ENCODE assay signal across 8 cellular contexts in the genomic region with DNA sequence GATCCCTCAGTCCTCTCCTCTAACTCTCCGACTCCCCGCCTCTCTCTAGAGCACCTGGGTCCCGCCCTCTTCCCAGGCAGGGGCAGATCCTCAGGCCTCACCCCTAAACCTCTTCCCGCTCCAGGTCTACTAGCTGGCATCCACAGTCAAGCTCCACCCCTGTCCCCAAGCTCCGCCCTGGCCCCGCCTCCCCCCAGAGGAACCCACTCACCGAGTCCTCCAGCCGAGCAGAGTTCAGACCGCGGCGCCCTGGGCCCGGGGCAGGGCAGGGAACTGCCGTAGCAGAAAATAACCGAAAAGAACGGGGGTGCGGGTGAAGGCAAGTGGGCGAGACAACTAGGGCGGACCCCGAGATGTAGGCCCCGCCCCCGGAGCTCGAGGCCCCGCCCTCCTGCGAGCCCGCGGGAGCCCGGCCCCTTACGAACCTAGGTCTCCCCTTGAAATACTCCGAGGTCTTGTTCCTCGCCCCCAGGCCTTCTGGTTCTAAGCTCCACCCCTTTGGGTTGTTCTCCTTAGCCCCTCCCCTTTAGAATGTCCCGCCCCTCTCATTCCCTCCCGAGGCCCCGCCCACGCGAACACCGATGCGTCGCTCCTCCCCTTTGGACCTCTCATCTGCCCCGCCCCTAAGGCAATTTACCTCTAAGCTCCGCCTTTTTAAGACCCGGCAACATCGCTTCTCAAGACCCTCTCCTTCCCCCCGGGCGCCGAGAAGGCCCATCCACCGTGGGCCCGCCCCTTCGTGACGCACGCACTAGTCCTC. TPM values are rescaled to one million over a fixed set of nuclear protein-coding genes. Genes with fewer than 3 reads are reported as not detected.
DNase-seq lines count a peak whose midpoint lies in the region; ATAC-seq, FAIRE-seq and TF ChIP-seq lines count a peak whose summit lies in the region.

A gene with protein sequence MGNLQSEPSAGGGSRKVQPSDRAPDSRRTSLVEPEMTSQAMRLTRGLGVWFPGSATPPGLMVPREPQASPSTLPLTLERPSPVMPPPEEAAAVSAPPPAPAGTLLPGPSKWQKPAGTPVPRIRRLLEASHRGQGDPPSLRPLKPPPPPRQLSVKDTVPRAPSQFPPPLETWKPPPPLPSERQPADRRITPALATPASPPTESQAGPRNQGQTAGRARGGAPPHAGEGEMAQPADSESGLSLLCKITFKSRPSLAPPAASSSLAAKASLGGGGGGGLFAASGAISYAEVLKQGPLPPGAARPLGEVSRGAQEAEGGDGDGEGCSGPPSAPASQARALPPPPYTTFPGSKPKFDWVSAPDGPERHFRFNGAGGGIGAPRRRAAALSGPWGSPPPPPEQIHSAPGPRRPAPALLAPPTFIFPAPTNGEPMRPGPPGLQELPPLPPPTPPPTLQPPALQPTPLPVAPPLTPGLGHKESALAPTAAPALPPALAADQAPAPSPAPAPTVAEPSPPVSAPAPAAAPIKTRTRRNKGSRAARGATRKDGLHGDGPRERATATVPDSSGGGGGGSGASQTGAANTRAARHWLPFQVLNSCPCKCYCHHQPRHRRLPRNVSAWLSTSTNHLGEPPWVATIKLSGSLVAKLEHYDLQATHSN (minus strand): TSS at position 485 of the 760 bp plus-strand sequence. CDS start 773 bp downstream, outside the sequence.

- H3K27ac ChIP-seq in kidney (ENCODE audit: low read depth in 2 of 2, low read length in 2 of 2): no peak within 1 kb of the TSS

- DNase-seq in Caki2 (ENCODE audit: low read depth) (peak; percentile 93), NCI-H226 (peak; percentile 80), cerebellum (ENCODE audit: low spot score) (peak; percentile 95), kidney (peak; percentile 96), mesenteric fat pad (ENCODE audit: low spot score) (no peak)
- DNase-seq in activated CD4-positive, alpha-beta T cell treated with anti-CD3 and anti-CD28 coated beads for 24 hours (ENCODE audit: low read depth in 2 of 2): peak; percentile 64 to 73
- peak; percentile 75 for DNase-seq in stimulated activated CD4-positive, alpha-beta T cell treated with anti-CD3 and anti-CD28 coated beads, Interleukin-12 subunit alpha, Interleukin-12 subunit beta, amount 100 ng/mL, for 4 hours

- intact Hi-C loops in kidney (cut with DNase I): no loop called here

- peaks cover 5 to 10% of the 10 kb centered on the region in 2 donors for H3K36me3 ChIP-seq in kidney (ENCODE audit: control insufficient read depth in 1 of 2, insufficient read depth in 2 of 2, low read length in 2 of 2)

- H3K4me1 ChIP-seq in kidney (ENCODE audit: control insufficient read depth in 1 of 2, insufficient read depth in 1 of 2, low read depth in 1 of 2, low read length in 2 of 2): peaks cover 0 to 4% of the 10 kb centered on the region in 2 donors

- H3K9ac ChIP-seq in kidney (ENCODE audit: low read length in 2 of 2): peak within 1 kb of the TSS; percentile 34 to 37

- H3K4me3 ChIP-seq in kidney (ENCODE audit: low read length in 2 of 2): peak within 1 kb of the TSS; percentile 47 to 64

- FAIRE-seq in kidney (lab: Jason Lieb, UNC): no peak

- in situ Hi-C loops in Caki2 (cut with HindIII; ENCODE audit: low pct_unique_long_range_greater_than_20kb, low sequenced_read_pairs): no loop called here

- TF ChIP-seq CTCF in kidney (IDR thresholded peaks at IDR 0.05; ENCODE audit: borderline replicate concordance, extremely low read depth, insufficient read depth): no peak

- peak; percentile 47 for ATAC-seq in HG02623 (IDR thresholded peaks at IDR 0.05; ENCODE audit: unreplicated experiment)

- H3K9me3 ChIP-seq in kidney (ENCODE audit: control insufficient read depth in 1 of 2, low read length in 2 of 2): no peaks in the 10 kb centered on the region

RNA-seq across cellular contexts. Expression of the gene that starts here (rescaled TPM):
- total RNA-seq in Caki2 (2014; rRNA removed; shearing (Covaris generic); ENCODE audit: low replicate concordance): 2.5 TPM in 1 of 2 replicates, not detected in the other
- total RNA-seq in cerebellum (0.54 TPM), kidney (1.6 TPM), mesenteric fat pad (1.0 TPM)
- polyA plus RNA-seq in kidney (ENCODE audit: insufficient read depth, low read depth, low replicate concordance): 0.92 TPM

Comparison
In these comparisons a context has a peak if more than half of its experiments do, and no peak if none do; other contexts are left out.
1. Peak in DNase-seq in cerebellum; RNA of the gene not detected or under 1 TPM.